9 cellular contexts compared by ENCODE assay signal in genomic region chrX:113982766-113983165, GRCh38.
"Had no signal": no experiment of that assay in that cellular context is flagged by ENCODE, and none has a peak within 500 bp of the region (broad histone marks: within the 10 kb centered on the region; RNA-seq: fewer than 3 reads in every experiment).

No MANE protein-coding gene starts in this region.

- H3K4me2 ChIP-seq: GM23338 had no signal

- H2AFZ ChIP-seq: GM23338 had no signal

- H3K27ac ChIP-seq: HL-60 had no signal

- H3K4me3 Mint-ChIP-seq: GM23338, HFFc6, IgD-negative memory B cell had no signal

- ATAC-seq: GM23338, HCT116, HepG2 had no signal

- H3K27me3 Mint-ChIP-seq: IgD-negative memory B cell had no signal

- H3K27ac Mint-ChIP-seq: GM23338, HFFc6 had no signal

- H3K4me1 Mint-ChIP-seq: GM23338 had no signal

- DNase-seq: HFFc6 had no signal

- H3K4me3 ChIP-seq: GM23338, HAP-1 had no signal

- FAIRE-seq: H1, H54, HepG2 had no signal
